Comparison of ENCODE assay signal across 8 cellular contexts in the genomic region with DNA sequence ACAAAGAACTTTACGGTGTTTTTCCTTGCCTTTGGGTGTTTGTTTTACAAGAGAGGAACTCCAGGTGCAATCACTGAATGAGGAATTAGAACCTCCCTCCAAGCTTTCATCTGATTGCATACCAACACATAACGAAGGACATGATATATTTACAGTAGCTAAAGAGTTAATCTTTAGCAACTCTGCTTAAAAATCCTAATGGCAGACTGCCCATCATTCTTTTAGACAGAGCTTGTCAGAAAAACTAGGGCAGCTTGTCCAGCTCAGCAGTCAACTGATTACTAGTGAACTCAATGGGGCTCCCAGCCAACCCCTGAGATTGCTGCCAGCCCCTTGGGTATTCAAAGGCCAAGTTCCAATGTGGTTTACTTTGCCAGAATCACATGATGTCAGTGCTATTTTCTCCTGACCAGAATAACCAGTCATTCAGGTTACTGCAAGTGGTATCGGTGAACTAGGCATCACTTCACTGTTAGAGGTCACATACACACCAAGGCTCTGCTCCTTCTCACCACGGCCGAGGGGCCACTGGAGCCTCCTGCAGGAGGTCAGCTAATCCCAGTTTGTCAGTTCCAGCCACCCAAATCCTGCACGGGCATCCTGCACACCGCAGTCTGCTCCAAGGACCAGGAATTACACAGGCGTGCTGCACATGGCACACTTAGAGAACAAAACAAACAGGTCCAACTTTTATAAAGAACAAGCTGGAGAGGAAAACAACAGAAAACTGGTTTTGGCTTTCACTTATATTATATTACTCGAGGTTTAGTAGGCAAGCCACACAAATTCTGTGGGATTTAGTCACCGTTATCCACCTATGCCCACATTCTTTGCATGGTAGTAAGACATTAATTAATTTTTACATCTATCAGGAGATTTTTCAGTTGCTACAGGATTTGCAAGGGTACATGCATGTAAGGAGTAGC.
DNase-seq lines count a peak whose midpoint lies in the region; ATAC-seq lines count a peak whose summit lies in the region.

No MANE protein-coding gene starts in this region.

- CTCF ChIA-PET in activated CD4-positive, alpha-beta T cell treated with anti-CD3 and anti-CD28 coated beads for 36 hours (lab: Charles Lee) = no interaction called here

- H3K4me1 ChIP-seq in esophagus (ENCODE audit: control insufficient read depth in 2 of 2, insufficient read depth in 2 of 2, low read length in 1 of 2) (peaks cover 0 to 3% of the 10 kb centered on the region in 2 donors), muscle layer of duodenum (ENCODE audit: control insufficient read depth in 1 of 2, insufficient read depth in 2 of 2, low read length in 2 of 2) (peaks cover 5 to 33% of the 10 kb centered on the region in 2 donors)

- peaks cover 5% of the 10 kb centered on the region for H3K27me3 Mint-ChIP-seq in activated CD4-positive, alpha-beta T cell treated with anti-CD3 and anti-CD28 coated beads for 36 hours
- H3K27me3 Mint-ChIP-seq in activated T-helper 1 cell treated with anti-CD3 and anti-CD28 coated beads, Interleukin-12 subunit alpha, Interleukin-12 subunit beta, Interleukin-2, Interleukin-4 antibody, amounts not matched to agents 30 ng/mL and 10 ng/mL and 1 ng/mL, durations not matched to agents 14 hours and 24 hours and 36 hours (ENCODE audit: insufficient read depth) = no peaks in the 10 kb centered on the region

- H3K4me1 Mint-ChIP-seq in activated CD4-positive, alpha-beta T cell treated with anti-CD3 and anti-CD28 coated beads for 36 hours = no peaks in the 10 kb centered on the region
- no peaks in the 10 kb centered on the region for H3K4me1 Mint-ChIP-seq in activated T-helper 1 cell treated with anti-CD3 and anti-CD28 coated beads, Interleukin-12 subunit alpha, Interleukin-12 subunit beta, Interleukin-2, Interleukin-4 antibody, amounts not matched to agents 30 ng/mL and 10 ng/mL and 1 ng/mL, durations not matched to agents 14 hours and 24 hours and 36 hours (ENCODE audit: low read depth)

- no peaks in the 10 kb centered on the region for H3K36me3 Mint-ChIP-seq in activated CD4-positive, alpha-beta T cell treated with anti-CD3 and anti-CD28 coated beads for 36 hours (ENCODE audit: low read depth)
- no peaks in the 10 kb centered on the region for H3K36me3 Mint-ChIP-seq in activated T-helper 1 cell treated with anti-CD3 and anti-CD28 coated beads, Interleukin-12 subunit alpha, Interleukin-12 subunit beta, Interleukin-2, Interleukin-4 antibody, amounts not matched to agents 30 ng/mL and 10 ng/mL and 1 ng/mL, durations not matched to agents 14 hours and 24 hours and 36 hours (ENCODE audit: low read depth)

- no peak overlapping the region for H3K27ac Mint-ChIP-seq in activated CD4-positive, alpha-beta T cell treated with anti-CD3 and anti-CD28 coated beads for 36 hours
- no peak overlapping the region for H3K27ac Mint-ChIP-seq in activated T-helper 1 cell treated with anti-CD3 and anti-CD28 coated beads, Interleukin-12 subunit alpha, Interleukin-12 subunit beta, Interleukin-2, Interleukin-4 antibody, amounts not matched to agents 30 ng/mL and 10 ng/mL and 1 ng/mL, durations not matched to agents 14 hours and 24 hours and 36 hours

- H3K27me3 ChIP-seq in esophagus (ENCODE audit: control insufficient read depth in 1 of 2, insufficient read depth in 2 of 2, low read length in 2 of 2) (no peaks in the 10 kb centered on the region), muscle layer of duodenum (ENCODE audit: low read depth, low read length) (no peaks in the 10 kb centered on the region)

- no peaks in the 10 kb centered on the region for H3K9me3 Mint-ChIP-seq in activated CD4-positive, alpha-beta T cell treated with anti-CD3 and anti-CD28 coated beads for 36 hours (ENCODE audit: low read depth)
- no peaks in the 10 kb centered on the region for H3K9me3 Mint-ChIP-seq in activated T-helper 1 cell treated with anti-CD3 and anti-CD28 coated beads, Interleukin-12 subunit alpha, Interleukin-12 subunit beta, Interleukin-2, Interleukin-4 antibody, amounts not matched to agents 30 ng/mL and 10 ng/mL and 1 ng/mL, durations not matched to agents 14 hours and 24 hours and 36 hours

- DNase-seq in EH (ENCODE audit: low read depth) (peak; percentile 13), NCI-H748 (lab: John Stamatoyannopoulos, UW; ENCODE audit: unreplicated experiment) (peak; percentile 78), SKM-1 treated with dmso at 0.1 percent for 144 hours (lab: John Stamatoyannopoulos, UW; ENCODE audit: unreplicated experiment) (no peak)
- no peak for DNase-seq in activated CD4-positive, alpha-beta T cell treated with anti-CD3 and anti-CD28 coated beads for 36 hours
- no peak for DNase-seq in activated T-helper 1 cell treated with anti-CD3 and anti-CD28 coated beads, Interleukin-12 subunit alpha, Interleukin-12 subunit beta, Interleukin-2, Interleukin-4 antibody, amounts not matched to agents 30 ng/mL and 10 ng/mL and 1 ng/mL, durations not matched to agents 14 hours and 24 hours and 36 hours (ENCODE audit: low spot score)

- 18 to 22% methylated on average over 10 of the region's 10 CpGs for WGBS in esophagus, 2 donors

- intact Hi-C loops in activated CD4-positive, alpha-beta T cell treated with anti-CD3 and anti-CD28 coated beads for 36 hours (cut with DNase I, micrococcal nuclease) = no loop called here
- intact Hi-C loops in activated T-helper 1 cell treated with anti-CD3 and anti-CD28 coated beads, Interleukin-12 subunit alpha, Interleukin-12 subunit beta, Interleukin-2, Interleukin-4 antibody, amounts not matched to agents 30 ng/mL and 10 ng/mL and 1 ng/mL, durations not matched to agents 14 hours and 24 hours and 36 hours (cut with micrococcal nuclease) = no loop called here

- H3K4me3 ChIP-seq in esophagus (ENCODE audit: low read depth in 1 of 2, low read length in 2 of 2) (peak overlapping the region in 1 of 2 donors; percentile 28), muscle layer of duodenum (ENCODE audit: low read depth in 1 of 2, low read length in 2 of 2) (peak overlapping the region; percentile 0 to 43)

- H3K4me3 Mint-ChIP-seq in activated CD4-positive, alpha-beta T cell treated with anti-CD3 and anti-CD28 coated beads for 36 hours = no peak overlapping the region
- H3K4me3 Mint-ChIP-seq in activated T-helper 1 cell treated with anti-CD3 and anti-CD28 coated beads, Interleukin-12 subunit alpha, Interleukin-12 subunit beta, Interleukin-2, Interleukin-4 antibody, amounts not matched to agents 30 ng/mL and 10 ng/mL and 1 ng/mL, durations not matched to agents 14 hours and 24 hours and 36 hours = no peak overlapping the region

- H3K36me3 ChIP-seq in esophagus (ENCODE audit: control insufficient read depth in 2 of 2, insufficient read depth in 2 of 2, low read length in 1 of 2) (no peaks in the 10 kb centered on the region), muscle layer of duodenum (ENCODE audit: control insufficient read depth in 1 of 2, insufficient read depth in 2 of 2, low read length in 2 of 2) (no peaks in the 10 kb centered on the region)

- ATAC-seq in GM21390 (IDR thresholded peaks at IDR 0.05; ENCODE audit: unreplicated experiment) = no peak
- ATAC-seq in activated CD4-positive, alpha-beta T cell treated with anti-CD3 and anti-CD28 coated beads for 36 hours = no peak

- peak overlapping the region; percentile 60 to 90 for H3K27ac ChIP-seq in esophagus (ENCODE audit: low read depth in 2 of 2, low read length in 1 of 2)
- H3K27ac ChIP-seq in muscle layer of duodenum (ENCODE audit: low read length) = peak overlapping the region; percentile 24

- H3K9me3 ChIP-seq in esophagus (ENCODE audit: control insufficient read depth in 2 of 2, insufficient read depth in 1 of 2, low read depth in 1 of 2, low read length in 1 of 2) (no peaks in the 10 kb centered on the region), muscle layer of duodenum (ENCODE audit: control insufficient read depth in 1 of 2, low read length in 2 of 2) (no peaks in the 10 kb centered on the region)

- POLR2A ChIA-PET in activated CD4-positive, alpha-beta T cell treated with anti-CD3 and anti-CD28 coated beads for 36 hours (lab: Charles Lee) = no interaction called here

Comparison
In these comparisons a context has a peak if more than half of its experiments do, and no peak if none do; other contexts are left out.
1. DNase-seq: peak in EH (single experiment) and NCI-H748 (single experiment); none in activated CD4-positive, alpha-beta T cell treated with anti-CD3 and anti-CD28 coated beads for 36 hours (single experiment), SKM-1 treated with dmso at 0.1 percent for 144 hours (single experiment) and activated T-helper 1 cell treated with anti-CD3 and anti-CD28 coated beads, Interleukin-12 subunit alpha, Interleukin-12 subunit beta, Interleukin-2, Interleukin-4 antibody, amounts not matched to agents 30 ng/mL and 10 ng/mL and 1 ng/mL, durations not matched to agents 14 hours and 24 hours and 36 hours (single experiment).